ENCODE assay signal across 22 cellular contexts in genomic region chr3:183061431-183062172, GRCh38. TPM values are rescaled to one million over a fixed set of nuclear protein-coding genes. Genes with fewer than 3 reads are reported as not detected.
DNase-seq lines count a peak whose midpoint lies in the region; ATAC-seq, FAIRE-seq and TF ChIP-seq lines count a peak whose summit lies in the region.
"Had no signal": no experiment of that assay in that cellular context is flagged by ENCODE, and none has a peak within 500 bp of the region (broad histone marks: within the 10 kb centered on the region; RNA-seq: fewer than 3 reads in every experiment).

No MANE protein-coding gene starts in this region.

- no peaks in the 10 kb centered on the region for H3K9me3 ChIP-seq in astrocyte (ENCODE audit: insufficient read depth, low read depth, low read length)
- no peaks in the 10 kb centered on the region for H3K9me3 ChIP-seq in vagina
- H3K9me3 ChIP-seq: body of pancreas, HAP-1, heart right ventricle, pancreas had no signal

- H4K20me1 ChIP-seq in astrocyte (ENCODE audit: insufficient read depth, low read length) = no peaks in the 10 kb centered on the region

- DNase-seq in HT1080 (ENCODE audit: low read depth) (peak; percentile 21), astrocyte (ENCODE audit: low read depth) (peak; percentile 36), fibroblast of villous mesenchyme (ENCODE audit: low read depth) (peak; percentile 12), vagina (ENCODE audit: extremely low spot score in 2 of 2) (no peak), NCI-H748 treated with DMSO at 0.1 percent for 48 hours (lab: John Stamatoyannopoulos, UW) (no peak), NOMO-1 treated with dmso at 0.1 percent for 144 hours (lab: John Stamatoyannopoulos, UW; ENCODE audit: unreplicated experiment) (no peak)
- no peak for DNase-seq in activated CD8-positive, alpha-beta T cell treated with anti-CD3 and anti-CD28 coated beads, Interleukin-2, amount 10 ng/mL, durations not matched to agents 7 days and 5 days
- DNase-seq: activated CD4-positive, alpha-beta T cell treated with anti-CD3 and anti-CD28 coated beads for 1 hour; body of pancreas; CD8-positive, alpha-beta memory T cell; heart right ventricle; mesendoderm; naive thymus-derived CD4-positive, alpha-beta T cell; NCI-H2171 treated with DMSO at 0.1 percent for 48 hours; NCI-H526 treated with DMSO at 0.1 percent for 48 hours; pancreas had no signal

- TF ChIP-seq CTCF in astrocyte (IDR thresholded peaks at IDR 0.05; ENCODE audit: insufficient read depth, low read depth, low read length) (no peak), fibroblast of villous mesenchyme (IDR thresholded peaks at IDR 0.05; ENCODE audit: insufficient read depth, low read depth, low read length) (no peak), vagina (IDR thresholded peaks at IDR 0.05) (no peak)

- no peak for FAIRE-seq in astrocyte (lab: Jason Lieb, UNC)
- FAIRE-seq: pancreas, urothelium cell line had no signal

- H3K4me1 Mint-ChIP-seq in astrocyte (ENCODE audit: low read depth, unreplicated experiment) = peaks cover 5% of the 10 kb centered on the region
- no peaks in the 10 kb centered on the region for H3K4me1 Mint-ChIP-seq in activated CD8-positive, alpha-beta T cell treated with anti-CD3 and anti-CD28 coated beads, Interleukin-2, amount 10 ng/mL, durations not matched to agents 7 days and 5 days (ENCODE audit: low read depth)

- no peak for ATAC-seq in activated CD8-positive, alpha-beta T cell treated with anti-CD3 and anti-CD28 coated beads, Interleukin-2, amount 10 ng/mL, durations not matched to agents 7 days and 5 days
- ATAC-seq: body of pancreas; heart right ventricle; left lobe of liver; naive thymus-derived CD4-positive, alpha-beta T cell; pancreas; sciatic nerve had no signal

- H3K4me3 Mint-ChIP-seq in astrocyte (ENCODE audit: unreplicated experiment) = no peak overlapping the region
- no peak overlapping the region for H3K4me3 Mint-ChIP-seq in activated CD8-positive, alpha-beta T cell treated with anti-CD3 and anti-CD28 coated beads, Interleukin-2, amount 10 ng/mL, durations not matched to agents 7 days and 5 days
- H3K4me3 Mint-ChIP-seq: activated naive CD4-positive, alpha-beta T cell treated with anti-CD3 and anti-CD28 coated beads, Interleukin-2, amount 50 U/mL, for 24 hours; CD8-positive, alpha-beta memory T cell; naive thymus-derived CD4-positive, alpha-beta T cell had no signal

- no peak overlapping the region for H3K4me2 ChIP-seq in astrocyte (ENCODE audit: low read length)

- H3K9ac ChIP-seq in astrocyte (ENCODE audit: low read length) = no peak overlapping the region

- no peaks in the 10 kb centered on the region for H3K79me2 ChIP-seq in astrocyte (ENCODE audit: insufficient read depth, low read length)

- H3K4me3 ChIP-seq in astrocyte (ENCODE audit: insufficient read depth, low read depth, low read length) (no peak overlapping the region), fibroblast of villous mesenchyme (ENCODE audit: low read depth, low read length) (no peak overlapping the region), vagina (no peak overlapping the region)
- H3K4me3 ChIP-seq: body of pancreas, coronary artery, HAP-1, heart right ventricle, pancreas had no signal

- no peaks in the 10 kb centered on the region for H3K36me3 ChIP-seq in astrocyte (ENCODE audit: insufficient read depth, low read length)
- peaks cover 0 to 3% of the 10 kb centered on the region in 2 donors for H3K36me3 ChIP-seq in vagina
- H3K36me3 ChIP-seq: HAP-1 had no signal

- H3K27me3 ChIP-seq in astrocyte (ENCODE audit: insufficient read depth, low read length) (no peaks in the 10 kb centered on the region), vagina (no peaks in the 10 kb centered on the region)
- H3K27me3 ChIP-seq: body of pancreas, heart right ventricle, pancreas had no signal

- H3K36me3 Mint-ChIP-seq in astrocyte (ENCODE audit: low read depth, unreplicated experiment) = peaks cover 18% of the 10 kb centered on the region
- peaks cover 26% of the 10 kb centered on the region for H3K36me3 Mint-ChIP-seq in activated CD8-positive, alpha-beta T cell treated with anti-CD3 and anti-CD28 coated beads, Interleukin-2, amount 10 ng/mL, durations not matched to agents 7 days and 5 days (ENCODE audit: low read depth)

- intact Hi-C loops in vagina (cut with DNase I) = no loop called here

- H3K27ac ChIP-seq in astrocyte (ENCODE audit: low read depth, low read length) = no peak overlapping the region
- peak overlapping the region; percentile 15 for H3K27ac ChIP-seq in vagina
- H3K27ac ChIP-seq: body of pancreas, coronary artery, heart right ventricle, pancreas had no signal

- POLR2A ChIA-PET in activated CD8-positive, alpha-beta T cell treated with anti-CD3 and anti-CD28 coated beads, Interleukin-2, amount 10 ng/mL, durations not matched to agents 7 days and 5 days (lab: Charles Lee) = no interaction called here

- no peak overlapping the region for H2AFZ ChIP-seq in astrocyte (ENCODE audit: low read depth, low read length)

- H3K4me1 ChIP-seq in astrocyte (ENCODE audit: insufficient read depth, low read length) (no peaks in the 10 kb centered on the region), vagina (no peaks in the 10 kb centered on the region)
- H3K4me1 ChIP-seq: body of pancreas, heart right ventricle, pancreas had no signal

- no peaks in the 10 kb centered on the region for H3K9me3 Mint-ChIP-seq in astrocyte (ENCODE audit: unreplicated experiment)
- no peaks in the 10 kb centered on the region for H3K9me3 Mint-ChIP-seq in activated CD8-positive, alpha-beta T cell treated with anti-CD3 and anti-CD28 coated beads, Interleukin-2, amount 10 ng/mL, durations not matched to agents 7 days and 5 days (ENCODE audit: insufficient read depth)
- H3K9me3 Mint-ChIP-seq: activated naive CD4-positive, alpha-beta T cell treated with anti-CD3 and anti-CD28 coated beads, Interleukin-2, amount 50 U/mL, for 24 hours; CD8-positive, alpha-beta memory T cell; naive thymus-derived CD4-positive, alpha-beta T cell had no signal

- no peaks in the 10 kb centered on the region for H3K27me3 Mint-ChIP-seq in astrocyte (ENCODE audit: low read depth, unreplicated experiment)
- no peaks in the 10 kb centered on the region for H3K27me3 Mint-ChIP-seq in activated CD8-positive, alpha-beta T cell treated with anti-CD3 and anti-CD28 coated beads, Interleukin-2, amount 10 ng/mL, durations not matched to agents 7 days and 5 days (ENCODE audit: low read depth)
- H3K27me3 Mint-ChIP-seq: activated naive CD4-positive, alpha-beta T cell treated with anti-CD3 and anti-CD28 coated beads, Interleukin-2, amount 50 U/mL, for 24 hours; CD8-positive, alpha-beta memory T cell; naive thymus-derived CD4-positive, alpha-beta T cell had no signal

- TF ChIP-seq POLR2A in vagina (IDR thresholded peaks at IDR 0.05) = no peak

- CTCF ChIA-PET in activated CD8-positive, alpha-beta T cell treated with anti-CD3 and anti-CD28 coated beads, Interleukin-2, amount 10 ng/mL, durations not matched to agents 7 days and 5 days (lab: Charles Lee) = interaction anchor here (1.1 kb wide), 1 partner anchor 24 kb away, joined by 3 read pairs; no protein-coding TSS in a partner anchor

- H3K27ac Mint-ChIP-seq in astrocyte (ENCODE audit: unreplicated experiment) = no peak overlapping the region
- H3K27ac Mint-ChIP-seq in activated CD8-positive, alpha-beta T cell treated with anti-CD3 and anti-CD28 coated beads, Interleukin-2, amount 10 ng/mL, durations not matched to agents 7 days and 5 days = no peak overlapping the region
- H3K27ac Mint-ChIP-seq: activated naive CD4-positive, alpha-beta T cell treated with anti-CD3 and anti-CD28 coated beads, Interleukin-2, amount 50 U/mL, for 24 hours; naive thymus-derived CD4-positive, alpha-beta T cell had no signal

RNA-seq across cellular contexts. Expression of gene MCCC1, which starts 37.7 kb away (rescaled TPM):
- total RNA-seq in HT1080 (2014; rRNA removed; shearing (Covaris generic)) = 20.3 and 21.7 TPM in 2 replicates
- polyA plus RNA-seq in HT1080 (2015; cell fraction: cytosol; rRNA removed) = 18.8 TPM in 2 replicates
- polyA plus RNA-seq in HT1080 (2015; cell fraction: nucleus; rRNA removed) = 23.8 and 35.0 TPM in 2 replicates
- total RNA-seq in astrocyte (11.5 and 13.4 TPM in 2 replicates), fibroblast of villous mesenchyme (11.6 and 14.7 TPM in 2 replicates), vagina (47.4 TPM)
- 10 to 100 TPM; 30.1 to 32.7 TPM for total RNA-seq in activated CD8-positive, alpha-beta T cell treated with anti-CD3 and anti-CD28 coated beads, Interleukin-2, amount 10 ng/mL, durations not matched to agents 7 days and 5 days

Comparison
In these comparisons a context has a peak if more than half of its experiments do, and no peak if none do; other contexts are left out.
1. DNase-seq: peak in HT1080 (single experiment), astrocyte (single experiment) and fibroblast of villous mesenchyme (single experiment); none in vagina (0 of 2), NCI-H748 treated with DMSO at 0.1 percent for 48 hours (single experiment), NOMO-1 treated with dmso at 0.1 percent for 144 hours (single experiment) and activated CD8-positive, alpha-beta T cell treated with anti-CD3 and anti-CD28 coated beads, Interleukin-2, amount 10 ng/mL, durations not matched to agents 7 days and 5 days (single experiment).